In genomic region chr10:70615784-70616511, GRCh38 we compare ENCODE assay signal across 19 cellular contexts. TPM values are rescaled to one million over a fixed set of nuclear protein-coding genes. Genes with fewer than 3 reads are reported as not detected.
DNase-seq lines count a peak whose midpoint lies in the region; ATAC-seq, FAIRE-seq and TF ChIP-seq lines count a peak whose summit lies in the region.
"Had no signal": no experiment of that assay in that cellular context is flagged by ENCODE, and none has a peak within 500 bp of the region (broad histone marks: within the 10 kb centered on the region; RNA-seq: fewer than 3 reads in every experiment).

No MANE protein-coding gene starts in this region.

- H3K27me3 Mint-ChIP-seq in activated T-cell treated with anti-CD3 and anti-CD28 coated beads, Interleukin-2, amount 50 U/mL, for 72 hours (ENCODE audit: low read depth) = peaks cover 7% of the 10 kb centered on the region
- H3K27me3 Mint-ChIP-seq in activated T-cell treated with anti-CD3 and anti-CD28 coated beads, Interleukin-2, amount 50 U/mL, for 24 hours = no peaks in the 10 kb centered on the region
- H3K27me3 Mint-ChIP-seq: brain had no signal

- peak overlapping the region in 1 of 2 donors; percentile 53 for H3K4me3 Mint-ChIP-seq in activated T-cell treated with anti-CD3 and anti-CD28 coated beads, Interleukin-2, amount 50 U/mL, for 72 hours
- H3K4me3 Mint-ChIP-seq in activated T-cell treated with anti-CD3 and anti-CD28 coated beads, Interleukin-2, amount 50 U/mL, for 24 hours = no peak overlapping the region
- peak overlapping the region; percentile 65 for H3K4me3 Mint-ChIP-seq in stimulated activated effector memory CD8-positive, alpha-beta T cell treated with anti-CD3 and anti-CD28 coated beads, Interleukin-12 subunit alpha, Interleukin-12 subunit beta, amount 100 ng/mL, for 72 hours
- H3K4me3 Mint-ChIP-seq: brain had no signal

- no peak overlapping the region for H3K27ac ChIP-seq in right cardiac atrium (ENCODE audit: low read length)
- H3K27ac ChIP-seq: transverse colon, VCaP had no signal

- ATAC-seq in activated T-cell treated with anti-CD3 and anti-CD28 coated beads, Interleukin-2, amount 50 U/mL, for 72 hours (replicated peaks in 1 of 2) = no peak
- no peak for ATAC-seq in stimulated activated effector memory CD8-positive, alpha-beta T cell treated with anti-CD3 and anti-CD28 coated beads, Interleukin-12 subunit alpha, Interleukin-12 subunit beta, amount 100 ng/mL, for 72 hours
- no peak for ATAC-seq in right cardiac atrium

- H3K9me3 ChIP-seq in right cardiac atrium (ENCODE audit: control insufficient read depth, low read length) = no peaks in the 10 kb centered on the region

- 63% methylated on average over 7 of the region's 7 CpGs for WGBS in right cardiac atrium

- peaks cover 4 to 16% of the 10 kb centered on the region in 2 donors for H3K36me3 Mint-ChIP-seq in activated T-cell treated with anti-CD3 and anti-CD28 coated beads, Interleukin-2, amount 50 U/mL, for 72 hours (ENCODE audit: insufficient read depth in 2 of 2)
- H3K36me3 Mint-ChIP-seq in activated T-cell treated with anti-CD3 and anti-CD28 coated beads, Interleukin-2, amount 50 U/mL, for 24 hours (ENCODE audit: low read depth) = no peaks in the 10 kb centered on the region
- H3K36me3 Mint-ChIP-seq in stimulated activated effector memory CD8-positive, alpha-beta T cell treated with anti-CD3 and anti-CD28 coated beads, Interleukin-12 subunit alpha, Interleukin-12 subunit beta, amount 100 ng/mL, for 72 hours = peaks cover 12% of the 10 kb centered on the region

- no peak for TF ChIP-seq CTCF in bronchial epithelial cell (IDR thresholded peaks at IDR 0.05; ENCODE audit: insufficient read depth, low read length, severe bottlenecking)

- H3K27me3 ChIP-seq in bronchial epithelial cell (ENCODE audit: control insufficient read depth, insufficient read depth, low read length) = no peaks in the 10 kb centered on the region
- H3K27me3 ChIP-seq in right cardiac atrium (ENCODE audit: control insufficient read depth, insufficient read depth) = no peaks in the 10 kb centered on the region

- H3K27ac Mint-ChIP-seq in activated T-cell treated with anti-CD3 and anti-CD28 coated beads, Interleukin-2, amount 50 U/mL, for 72 hours = peak overlapping the region; percentile 87
- H3K27ac Mint-ChIP-seq in activated T-cell treated with anti-CD3 and anti-CD28 coated beads, Interleukin-2, amount 50 U/mL, for 24 hours = no peak overlapping the region
- peak overlapping the region; percentile 94 for H3K27ac Mint-ChIP-seq in stimulated activated effector memory CD8-positive, alpha-beta T cell treated with anti-CD3 and anti-CD28 coated beads, Interleukin-12 subunit alpha, Interleukin-12 subunit beta, amount 100 ng/mL, for 72 hours
- H3K27ac Mint-ChIP-seq: brain had no signal

- no peaks in the 10 kb centered on the region for H3K4me1 ChIP-seq in right cardiac atrium (ENCODE audit: control insufficient read depth, insufficient read depth, low read length)

- intact Hi-C loops in right cardiac atrium (cut with DNase I) = no loop called here

- no peak for DNase-seq in activated T-cell treated with anti-CD3 and anti-CD28 coated beads, Interleukin-2, amount 50 U/mL, for 72 hours
- DNase-seq in activated T-cell treated with anti-CD3 and anti-CD28 coated beads, Interleukin-2, amount 50 U/mL, for 24 hours = no peak
- DNase-seq in RPMI7951 (ENCODE audit: low read depth) = peak; percentile 87
- peak; percentile 11 for DNase-seq in bronchial epithelial cell (ENCODE audit: low read depth)
- DNase-seq in stimulated activated effector memory CD8-positive, alpha-beta T cell treated with anti-CD3 and anti-CD28 coated beads, Interleukin-12 subunit alpha, Interleukin-12 subunit beta, amount 100 ng/mL, for 72 hours (ENCODE audit: low spot score in 2 of 2) = no peak
- DNase-seq in right cardiac atrium = no peak
- no peak for DNase-seq in RPMI8226
- DNase-seq in activated CD4-positive, CD25-positive, alpha-beta regulatory T cell (lab: John Stamatoyannopoulos, UW) = no peak
- DNase-seq: activated gamma-delta T cell; IMR-90; SK-N-SH; stimulated activated CD4-positive, alpha-beta T cell treated with anti-CD3 and anti-CD28 coated beads, Interleukin-4, amount 100 ng/mL, for 4 hours; transverse colon had no signal

- no peak overlapping the region for H3K4me3 ChIP-seq in bronchial epithelial cell (ENCODE audit: low read depth, low read length)
- no peak overlapping the region for H3K4me3 ChIP-seq in right cardiac atrium (ENCODE audit: low read length)
- H3K4me3 ChIP-seq: transverse colon had no signal

- H3K4me1 Mint-ChIP-seq in activated T-cell treated with anti-CD3 and anti-CD28 coated beads, Interleukin-2, amount 50 U/mL, for 72 hours (ENCODE audit: low read depth) = peaks cover 54% of the 10 kb centered on the region
- H3K4me1 Mint-ChIP-seq in activated T-cell treated with anti-CD3 and anti-CD28 coated beads, Interleukin-2, amount 50 U/mL, for 24 hours (ENCODE audit: low read depth) = peaks cover 55% of the 10 kb centered on the region
- peaks cover 77% of the 10 kb centered on the region for H3K4me1 Mint-ChIP-seq in stimulated activated effector memory CD8-positive, alpha-beta T cell treated with anti-CD3 and anti-CD28 coated beads, Interleukin-12 subunit alpha, Interleukin-12 subunit beta, amount 100 ng/mL, for 72 hours

- no peak for FAIRE-seq in bronchial epithelial cell (lab: Jason Lieb, UNC)

- no peaks in the 10 kb centered on the region for H3K36me3 ChIP-seq in bronchial epithelial cell (ENCODE audit: control insufficient read depth, insufficient read depth, low read length)
- H3K36me3 ChIP-seq: transverse colon had no signal

- peaks cover 4 to 5% of the 10 kb centered on the region in 2 donors for H3K9me3 Mint-ChIP-seq in activated T-cell treated with anti-CD3 and anti-CD28 coated beads, Interleukin-2, amount 50 U/mL, for 72 hours
- peaks cover 7% of the 10 kb centered on the region for H3K9me3 Mint-ChIP-seq in activated T-cell treated with anti-CD3 and anti-CD28 coated beads, Interleukin-2, amount 50 U/mL, for 24 hours
- peaks cover 4% of the 10 kb centered on the region for H3K9me3 Mint-ChIP-seq in stimulated activated effector memory CD8-positive, alpha-beta T cell treated with anti-CD3 and anti-CD28 coated beads, Interleukin-12 subunit alpha, Interleukin-12 subunit beta, amount 100 ng/mL, for 72 hours

RNA-seq across cellular contexts. Expression of gene PRF1, which starts 13.4 kb away (rescaled TPM):
- total RNA-seq in activated T-cell treated with anti-CD3 and anti-CD28 coated beads, Interleukin-2, amount 50 U/mL, for 72 hours = 100 to 1,000 TPM in 1 of 2 donors, 10 to 100 TPM in 1; 44.5 to 102 TPM
- not detected in 2 replicates for total RNA-seq in RPMI7951 (2014; rRNA removed; shearing (Covaris generic))
- not detected in 2 replicates for total RNA-seq in bronchial epithelial cell
- total RNA-seq in right cardiac atrium = 1 to 10 TPM in 3 of 4 donors, under 1 TPM in 1; 0.81 to 2.9 (median 1.9) TPM
- 1.1 TPM for polyA plus RNA-seq in right cardiac atrium
- total RNA-seq: A172, dermis microvascular lymphatic vessel endothelial cell, fibroblast of lung, G401, IMR-90 had no signal
- polyA plus RNA-seq: fibroblast of lung, IMR-90, SK-N-SH had no signal

RNA-seq across cellular contexts. Expression of gene ADAMTS14, which starts 56.4 kb away (rescaled TPM):
- total RNA-seq in activated T-cell treated with anti-CD3 and anti-CD28 coated beads, Interleukin-2, amount 50 U/mL, for 72 hours = under 1 TPM; 0.24 to 0.37 TPM
- total RNA-seq in RPMI7951 (2014; rRNA removed; shearing (Covaris generic)) = 10.1 and 11.0 TPM in 2 replicates
- total RNA-seq in bronchial epithelial cell (under 0.01 and 0.26 TPM in 2 replicates), right cardiac atrium (under 1 TPM; 0.03 to 0.36 (median 0.19) TPM)
- 0.14 TPM for polyA plus RNA-seq in right cardiac atrium
- total RNA-seq: A172, dermis microvascular lymphatic vessel endothelial cell had no signal

Comparison
In these comparisons a context has a peak if more than half of its experiments do, and no peak if none do; other contexts are left out.
1. DNase-seq: peak in RPMI7951 (single experiment) and bronchial epithelial cell (single experiment); none in activated T-cell treated with anti-CD3 and anti-CD28 coated beads, Interleukin-2, amount 50 U/mL, for 72 hours (0 of 2), activated T-cell treated with anti-CD3 and anti-CD28 coated beads, Interleukin-2, amount 50 U/mL, for 24 hours (single experiment), stimulated activated effector memory CD8-positive, alpha-beta T cell treated with anti-CD3 and anti-CD28 coated beads, Interleukin-12 subunit alpha, Interleukin-12 subunit beta, amount 100 ng/mL, for 72 hours (0 of 2), right cardiac atrium (0 of 3), RPMI8226 (single experiment) and activated CD4-positive, CD25-positive, alpha-beta regulatory T cell (0 of 4).
2. RNA of gene PRF1, which starts 13.4 kb away (total RNA-seq): 44.5 to 102 TPM in activated T-cell treated with anti-CD3 and anti-CD28 coated beads, Interleukin-2, amount 50 U/mL, for 72 hours; 0.81 to 2.9 TPM in right cardiac atrium, not detected in RPMI7951 and not detected in bronchial epithelial cell; every median in the first group is over 10 times any median in the second.